15 cellular contexts compared by ENCODE assay signal in genomic region chr20:18760852-18761251, GRCh38. TPM values are rescaled to one million over a fixed set of nuclear protein-coding genes. Genes with fewer than 3 reads are reported as not detected.
"Had no signal": no experiment of that assay in that cellular context is flagged by ENCODE, and none has a peak within 500 bp of the region (broad histone marks: within the 10 kb centered on the region; RNA-seq: fewer than 3 reads in every experiment).

No MANE protein-coding gene starts in this region.

RNA-seq across cellular contexts. Expression of gene SCP2D1, which starts 52.7 kb away (rescaled TPM):
- total RNA-seq: activated B cell treated with CpG ODN at 0.5 μM for 24 hours; activated CD4-positive, alpha-beta memory T cell treated with anti-CD3 and anti-CD28 coated beads for 36 hours; activated CD4-positive, alpha-beta memory T cell treated with anti-CD3 and anti-CD28 coated beads, Interleukin-2, amount 10 ng/mL, durations not matched to agents 7 days and 5 days; activated CD4-positive, alpha-beta T cell treated with anti-CD3 and anti-CD28 coated beads for 36 hours; activated CD4-positive, alpha-beta T cell treated with anti-CD3 and anti-CD28 coated beads, Interleukin-2, amount 10 ng/mL, durations not matched to agents 24 days and 14 days; activated CD4-positive, alpha-beta T cell treated with anti-CD3 and anti-CD28 coated beads, Interleukin-2, amount 10 ng/mL, durations not matched to agents 7 days and 5 days; activated CD8-positive, alpha-beta memory T cell treated with anti-CD3 and anti-CD28 coated beads for 36 hours; activated CD8-positive, alpha-beta memory T cell treated with anti-CD3 and anti-CD28 coated beads, Interleukin-2, amount 10 ng/mL, durations not matched to agents 7 days and 5 days; activated CD8-positive, alpha-beta T cell treated with anti-CD3 and anti-CD28 coated beads for 36 hours; activated CD8-positive, alpha-beta T cell treated with anti-CD3 and anti-CD28 coated beads, Interleukin-2, amount 10 ng/mL, durations not matched to agents 7 days and 5 days; T-cell; T-helper 1 cell treated with Interleukin-12 subunit alpha and Interleukin-12 subunit beta and Interleukin-4 antibody, amounts not matched to agents 30 ng/mL and 1 ng/mL, for 36 hours; T-helper 17 cell; T-helper 2 cell treated with Interferon-gamma antibody and Interleukin-4, amounts not matched to agents 100 ng/mL and 5 ng/mL, for 36 hours; WTC11 had no signal
